In genomic region chr6:54307412-54308036, GRCh38 we compare ENCODE assay signal across 13 cellular contexts. TPM values are rescaled to one million over a fixed set of nuclear protein-coding genes. Genes with fewer than 3 reads are reported as not detected.
DNase-seq lines count a peak whose midpoint lies in the region; ATAC-seq lines count a peak whose summit lies in the region.
"Had no signal": no experiment of that assay in that cellular context is flagged by ENCODE, and none has a peak within 500 bp of the region (broad histone marks: within the 10 kb centered on the region; RNA-seq: fewer than 3 reads in every experiment).

No MANE protein-coding gene starts in this region.

- peak; percentile 66 for ATAC-seq in GM19025 (IDR thresholded peaks at IDR 0.05; ENCODE audit: low read depth, unreplicated experiment)
- ATAC-seq in HG02938 (IDR thresholded peaks at IDR 0.05; ENCODE audit: unreplicated experiment) = peak; percentile 56
- no peak for ATAC-seq in GM18868 (IDR thresholded peaks at IDR 0.05; ENCODE audit: unreplicated experiment)
- no peak for ATAC-seq in naive thymus-derived CD4-positive, alpha-beta T cell
- ATAC-seq: left lobe of liver had no signal

- no peaks in the 10 kb centered on the region for H3K9me3 ChIP-seq in naive thymus-derived CD4-positive, alpha-beta T cell (ENCODE audit: control insufficient read depth in 2 of 3, low read length in 3 of 3)
- H3K9me3 ChIP-seq: SK-N-SH had no signal

- H3K4me3 Mint-ChIP-seq in naive thymus-derived CD4-positive, alpha-beta T cell = no peak overlapping the region
- H3K4me3 Mint-ChIP-seq: IgD-negative memory B cell had no signal

- H3K4me1 ChIP-seq in naive thymus-derived CD4-positive, alpha-beta T cell (ENCODE audit: control insufficient read depth in 2 of 2, insufficient read depth in 2 of 2, low read length in 2 of 2) = no peaks in the 10 kb centered on the region

- no peak overlapping the region for H3K27ac ChIP-seq in naive thymus-derived CD4-positive, alpha-beta T cell (ENCODE audit: low read depth, low read length)

- H3K9me3 Mint-ChIP-seq in naive thymus-derived CD4-positive, alpha-beta T cell = peaks cover 0 to 16% (median 4%) of the 10 kb centered on the region in 11 donors

- intact Hi-C loops in naive thymus-derived CD4-positive, alpha-beta T cell (cut with micrococcal nuclease) = no loop called here

- H3K27me3 ChIP-seq in naive thymus-derived CD4-positive, alpha-beta T cell (ENCODE audit: control insufficient read depth in 2 of 2, insufficient read depth in 2 of 2, low read length in 2 of 2) = no peaks in the 10 kb centered on the region

- H3K36me3 ChIP-seq in naive thymus-derived CD4-positive, alpha-beta T cell (ENCODE audit: control insufficient read depth in 2 of 3, insufficient read depth in 3 of 3, low read length in 3 of 3) = no peaks in the 10 kb centered on the region

- H3K36me3 Mint-ChIP-seq in naive thymus-derived CD4-positive, alpha-beta T cell = no peaks in the 10 kb centered on the region
- H3K36me3 Mint-ChIP-seq: IgD-negative memory B cell had no signal

- CTCF ChIA-PET in naive thymus-derived CD4-positive, alpha-beta T cell (lab: Charles Lee) = no interaction called here

- H3K27me3 Mint-ChIP-seq in naive thymus-derived CD4-positive, alpha-beta T cell = no peaks in the 10 kb centered on the region
- H3K27me3 Mint-ChIP-seq: IgD-negative memory B cell had no signal

- H3K4me1 Mint-ChIP-seq in naive thymus-derived CD4-positive, alpha-beta T cell = no peaks in the 10 kb centered on the region
- H3K4me1 Mint-ChIP-seq: IgD-negative memory B cell had no signal

- no peak overlapping the region for H3K27ac Mint-ChIP-seq in naive thymus-derived CD4-positive, alpha-beta T cell
- H3K27ac Mint-ChIP-seq: IgD-negative memory B cell had no signal

- H3K4me3 ChIP-seq in naive thymus-derived CD4-positive, alpha-beta T cell (ENCODE audit: low read length) = no peak overlapping the region

- DNase-seq in LoVo (ENCODE audit: low spot score) = peak; percentile 10
- DNase-seq in pons (ENCODE audit: low spot score) = peak; percentile 18
- DNase-seq in SIG-M5 treated with dmso at 0.1 percent for 504 hours (lab: John Stamatoyannopoulos, UW; ENCODE audit: unreplicated experiment) = no peak
- DNase-seq in naive thymus-derived CD4-positive, alpha-beta T cell = no peak
- DNase-seq in NCI-H524 (lab: John Stamatoyannopoulos, UW) = no peak
- DNase-seq: SK-N-SH had no signal

- POLR2A ChIA-PET in naive thymus-derived CD4-positive, alpha-beta T cell (lab: Charles Lee) = no interaction called here

RNA-seq across cellular contexts. Expression of gene TINAG, which starts 0.7 kb away (rescaled TPM):
- not detected for total RNA-seq in naive thymus-derived CD4-positive, alpha-beta T cell
- not detected for polyA plus RNA-seq in naive thymus-derived CD4-positive, alpha-beta T cell
- total RNA-seq: astrocyte, fibroblast of lung, left lobe of liver had no signal
- polyA plus RNA-seq: fibroblast of lung, IgD-negative memory B cell had no signal

Comparison
In these comparisons a context has a peak if more than half of its experiments do, and no peak if none do; other contexts are left out.
1. ATAC-seq: peak in GM19025 (single experiment) and HG02938 (single experiment); none in GM18868 (single experiment) and naive thymus-derived CD4-positive, alpha-beta T cell (single experiment).
2. DNase-seq: peak in LoVo (single experiment) and pons (single experiment); none in SIG-M5 treated with dmso at 0.1 percent for 504 hours (single experiment), naive thymus-derived CD4-positive, alpha-beta T cell (0 of 9) and NCI-H524 (0 of 2).